In the genomic region with DNA sequence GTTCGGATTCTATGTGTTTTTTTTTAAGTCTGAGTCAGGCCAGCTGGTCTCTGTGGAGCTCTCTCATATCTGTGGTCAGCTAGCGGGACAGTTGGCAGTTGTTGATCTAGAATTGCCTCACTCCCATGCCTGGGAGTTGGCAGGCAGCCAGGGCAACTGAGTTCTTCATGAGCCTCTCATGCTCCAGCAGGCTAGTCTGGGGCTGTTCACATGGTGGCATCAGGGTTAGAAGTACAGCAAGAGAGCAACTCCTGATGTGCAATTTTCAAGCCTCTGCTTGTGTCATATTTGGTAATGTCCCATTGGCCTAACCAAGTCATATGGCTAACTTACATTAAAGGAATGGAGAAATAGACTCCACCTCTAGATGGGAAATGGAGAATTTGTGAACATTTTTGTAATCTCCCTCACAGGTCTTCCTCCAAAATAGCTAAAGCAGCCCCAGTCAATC, we compare ENCODE assay signal across 8 cellular contexts. TPM values are rescaled to one million over a fixed set of nuclear protein-coding genes. Genes with fewer than 3 reads are reported as not detected.
DNase-seq lines count a peak whose midpoint lies in the region; ATAC-seq and TF ChIP-seq lines count a peak whose summit lies in the region.

No MANE protein-coding gene starts in this region.

- H3K4me1 ChIP-seq in body of pancreas, result peaks cover 43% of the 10 kb centered on the region
- H3K4me1 ChIP-seq in lower lobe of right lung, result peaks cover 12% of the 10 kb centered on the region
- H3K4me1 ChIP-seq in suprapubic skin, result no peaks in the 10 kb centered on the region

- ATAC-seq in body of pancreas (peak; percentile 89), lower lobe of right lung (peak; percentile 73 to 74), GM21515 (IDR thresholded peaks at IDR 0.05; ENCODE audit: unreplicated experiment) (no peak), GM21528 (IDR thresholded peaks at IDR 0.05; ENCODE audit: low FRiP score, unreplicated experiment) (no peak)

- no peak for TF ChIP-seq EP300 in suprapubic skin (IDR thresholded peaks at IDR 0.05)

- H3K27me3 ChIP-seq in body of pancreas, result no peaks in the 10 kb centered on the region
- no peaks in the 10 kb centered on the region for H3K27me3 ChIP-seq in lower lobe of right lung (ENCODE audit: low read depth)
- no peaks in the 10 kb centered on the region for H3K27me3 ChIP-seq in suprapubic skin

- WGBS in body of pancreas, 2 donors, result 8 to 32% methylated on average over 2 of the region's 2 CpGs
- WGBS in suprapubic skin, result 52% methylated on average over 2 of the region's 2 CpGs

- H3K9me3 ChIP-seq in body of pancreas, result no peaks in the 10 kb centered on the region
- no peaks in the 10 kb centered on the region for H3K9me3 ChIP-seq in lower lobe of right lung
- no peaks in the 10 kb centered on the region for H3K9me3 ChIP-seq in suprapubic skin

- peak overlapping the region; percentile 47 to 69 (median 59) for H3K27ac ChIP-seq in body of pancreas
- no peak overlapping the region for H3K27ac ChIP-seq in lower lobe of right lung
- H3K27ac ChIP-seq in suprapubic skin, result no peak overlapping the region

- H3K4me3 ChIP-seq in body of pancreas (no peak overlapping the region), lower lobe of right lung (no peak overlapping the region), suprapubic skin (no peak overlapping the region)

- no peak for TF ChIP-seq CTCF in AG09319 (IDR thresholded peaks at IDR 0.05; ENCODE audit: low read depth, low read length)
- no peak for TF ChIP-seq CTCF in body of pancreas (IDR thresholded peaks at IDR 0.05)
- TF ChIP-seq CTCF in lower lobe of right lung (IDR thresholded peaks at IDR 0.05), result no peak
- TF ChIP-seq CTCF in suprapubic skin (IDR thresholded peaks at IDR 0.05), result no peak

- intact Hi-C loops in body of pancreas (cut with DNase I) (no loop called here), lower lobe of right lung (cut with DNase I) (no loop called here)

- TF ChIP-seq POLR2A in body of pancreas (IDR thresholded peaks at IDR 0.05), result no peak
- no peak for TF ChIP-seq POLR2A in suprapubic skin (IDR thresholded peaks at IDR 0.05)

- DNase-seq in AG09319 (ENCODE audit: extremely low read depth, low read depth) (peak; percentile 94), LHCN-M2 (ENCODE audit: low read depth) (peak; percentile 99), body of pancreas (peak; percentile 90 to 93 (median 92)), lower lobe of right lung (peak; percentile 73), NCI-H1436 (lab: John Stamatoyannopoulos, UW) (no peak), suprapubic skin (ENCODE audit: low spot score in 2 of 2) (no peak)

- H3K36me3 ChIP-seq in body of pancreas (replicated peaks in 1 of 2; ENCODE audit: insufficient read depth in 1 of 2, low read depth in 2 of 2) (peaks cover 0 to 2% of the 10 kb centered on the region in 2 donors), lower lobe of right lung (no peaks in the 10 kb centered on the region), suprapubic skin (no peaks in the 10 kb centered on the region)

RNA-seq across cellular contexts. Expression of a gene that starts 6.7 kb away (rescaled TPM):
- 32.3 and 34.4 TPM in 2 replicates for total RNA-seq in LHCN-M2 (2014; rRNA removed)
- 25.9 TPM for polyA plus RNA-seq in LHCN-M2 (2012)
- 10 to 100 TPM; 16.3 to 23.4 TPM for total RNA-seq in body of pancreas
- 19.9 TPM for total RNA-seq in lower lobe of right lung
- 10 to 100 TPM; 10.7 to 17.5 (median 13.5) TPM for total RNA-seq in suprapubic skin

RNA-seq across cellular contexts. Expression of a gene that starts 25.2 kb away (rescaled TPM):
- total RNA-seq in LHCN-M2 (2014; rRNA removed) (not detected in 2 replicates), body of pancreas (10 to 100 TPM; 14.3 to 21.4 TPM), lower lobe of right lung (1.2 TPM), suprapubic skin (10 to 100 TPM in 3 of 4 donors, 1 to 10 TPM in 1; 6.9 to 18.2 (median 13.0) TPM)
- not detected for polyA plus RNA-seq in LHCN-M2 (2012)

Comparison
In these comparisons a context has a peak if more than half of its experiments do, and no peak if none do; other contexts are left out.
1. DNase-seq: peak in AG09319 (single experiment), LHCN-M2 (single experiment), body of pancreas (4 of 4) and lower lobe of right lung (single experiment); none in NCI-H1436 (single experiment) and suprapubic skin (0 of 2).
2. ATAC-seq: peak in body of pancreas (single experiment) and lower lobe of right lung (2 of 2); none in GM21515 (single experiment) and GM21528 (single experiment).
3. H3K27ac ChIP-seq: peak in body of pancreas (4 of 4); none in lower lobe of right lung (single experiment) and suprapubic skin (single experiment).